Comparison of ENCODE assay signal across 20 cellular contexts in genomic region chr12:103353913-103354312, GRCh38.
A peak's percentile ranks its signal among the peaks of the same experiment; 100 is the strongest.
DNase-seq lines count a peak whose midpoint lies in the region; ATAC-seq and TF ChIP-seq lines count a peak whose summit lies in the region.
"Had no signal": no experiment of that assay in that cellular context is flagged by ENCODE, and none has a peak within 500 bp of the region (broad histone marks: within the 10 kb centered on the region; RNA-seq: fewer than 3 reads in every experiment).

No MANE protein-coding gene starts in this region.

- peaks cover 9% of the 10 kb centered on the region for H3K4me1 Mint-ChIP-seq in activated CD8-positive, alpha-beta memory T cell treated with anti-CD3 and anti-CD28 coated beads, Interleukin-2, amount 10 ng/mL, durations not matched to agents 7 days and 5 days
- H3K4me1 Mint-ChIP-seq in stimulated activated naive CD8-positive, alpha-beta T cell treated with anti-CD3 and anti-CD28 coated beads, Interleukin-15, amount 100 ng/mL, for 72 hours: peaks cover 13% of the 10 kb centered on the region
- H3K4me1 Mint-ChIP-seq: CD14-positive monocyte had no signal

- H3K9me3 ChIP-seq in lower lobe of right lung: no peaks in the 10 kb centered on the region
- H3K9me3 ChIP-seq: BLaER1 treated with 17β-estradiol and CSF1 and Interleukin-3, amounts not matched to agents 10 nM and 100 nM had no signal

- no peak overlapping the region for H3K27ac Mint-ChIP-seq in activated CD8-positive, alpha-beta memory T cell treated with anti-CD3 and anti-CD28 coated beads, Interleukin-2, amount 10 ng/mL, durations not matched to agents 7 days and 5 days
- no peak overlapping the region for H3K27ac Mint-ChIP-seq in stimulated activated naive CD8-positive, alpha-beta T cell treated with anti-CD3 and anti-CD28 coated beads, Interleukin-15, amount 100 ng/mL, for 72 hours
- H3K27ac Mint-ChIP-seq: B cell; CD14-positive monocyte; CD4-positive, alpha-beta T cell; CD8-positive, alpha-beta memory T cell; H9 had no signal

- H3K9me3 Mint-ChIP-seq in activated CD8-positive, alpha-beta memory T cell treated with anti-CD3 and anti-CD28 coated beads, Interleukin-2, amount 10 ng/mL, durations not matched to agents 7 days and 5 days (ENCODE audit: low read depth): no peaks in the 10 kb centered on the region
- peaks cover 0 to 5% of the 10 kb centered on the region in 2 donors for H3K9me3 Mint-ChIP-seq in stimulated activated naive CD8-positive, alpha-beta T cell treated with anti-CD3 and anti-CD28 coated beads, Interleukin-15, amount 100 ng/mL, for 72 hours
- H3K9me3 Mint-ChIP-seq: H9 had no signal

- no peaks in the 10 kb centered on the region for H3K36me3 ChIP-seq in lower lobe of right lung
- H3K36me3 ChIP-seq: BLaER1 treated with 17β-estradiol and CSF1 and Interleukin-3, amounts not matched to agents 10 nM and 100 nM had no signal

- CTCF ChIA-PET in activated CD8-positive, alpha-beta memory T cell treated with anti-CD3 and anti-CD28 coated beads, Interleukin-2, amount 10 ng/mL, durations not matched to agents 7 days and 5 days (lab: Charles Lee): no interaction called here

- intact Hi-C loops in lower lobe of right lung (cut with DNase I): no loop called here

- no peaks in the 10 kb centered on the region for H3K27me3 ChIP-seq in lower lobe of right lung (ENCODE audit: low read depth)
- H3K27me3 ChIP-seq: BLaER1 treated with 17β-estradiol and CSF1 and Interleukin-3, amounts not matched to agents 10 nM and 100 nM had no signal

- H3K4me3 Mint-ChIP-seq in activated CD8-positive, alpha-beta memory T cell treated with anti-CD3 and anti-CD28 coated beads, Interleukin-2, amount 10 ng/mL, durations not matched to agents 7 days and 5 days: no peak overlapping the region
- H3K4me3 Mint-ChIP-seq in stimulated activated naive CD8-positive, alpha-beta T cell treated with anti-CD3 and anti-CD28 coated beads, Interleukin-15, amount 100 ng/mL, for 72 hours: no peak overlapping the region
- H3K4me3 Mint-ChIP-seq: B cell; CD14-positive monocyte; CD4-positive, alpha-beta T cell; CD8-positive, alpha-beta memory T cell; H9 had no signal

- H3K27me3 Mint-ChIP-seq in activated CD8-positive, alpha-beta memory T cell treated with anti-CD3 and anti-CD28 coated beads, Interleukin-2, amount 10 ng/mL, durations not matched to agents 7 days and 5 days: no peaks in the 10 kb centered on the region
- H3K27me3 Mint-ChIP-seq in stimulated activated naive CD8-positive, alpha-beta T cell treated with anti-CD3 and anti-CD28 coated beads, Interleukin-15, amount 100 ng/mL, for 72 hours: no peaks in the 10 kb centered on the region
- H3K27me3 Mint-ChIP-seq: B cell; CD4-positive, alpha-beta T cell had no signal

- DNase-seq in activated CD8-positive, alpha-beta memory T cell treated with anti-CD3 and anti-CD28 coated beads, Interleukin-2, amount 10 ng/mL, durations not matched to agents 7 days and 5 days: no peak
- DNase-seq in activated CD8-positive, alpha-beta memory T cell treated with anti-CD3 and anti-CD28 coated beads, Interleukin-2, amount 50 U/mL, for 4 hours: no peak
- no peak for DNase-seq in stimulated activated naive CD8-positive, alpha-beta T cell treated with anti-CD3 and anti-CD28 coated beads, Interleukin-15, amount 100 ng/mL, for 72 hours
- no peak for DNase-seq in stimulated activated naive CD8-positive, alpha-beta T cell treated with anti-CD3 and anti-CD28 coated beads, Interleukin-15, Interleukin-2, amounts not matched to agents 100 U/mL and 50 U/mL, for 24 hours
- DNase-seq in left kidney (ENCODE audit: low read depth, low spot score): peak; percentile 15
- DNase-seq in lower lobe of right lung: no peak
- no peak for DNase-seq in NCI-H1930 (lab: John Stamatoyannopoulos, UW)
- DNase-seq: CD4-positive, alpha-beta T cell; CD8-positive, alpha-beta memory T cell; DMS 273 treated with DMSO at 0.1 percent for 48 hours; DMS79; EL; GDM1; GM23248; H9 had no signal

- no peak for TF ChIP-seq CTCF in lower lobe of right lung (IDR thresholded peaks at IDR 0.05)

- peak; percentile 47 for ATAC-seq in activated CD8-positive, alpha-beta memory T cell treated with anti-CD3 and anti-CD28 coated beads, Interleukin-2, amount 10 ng/mL, durations not matched to agents 7 days and 5 days
- ATAC-seq in stimulated activated naive CD8-positive, alpha-beta T cell treated with anti-CD3 and anti-CD28 coated beads, Interleukin-15, amount 100 ng/mL, for 72 hours: peak; percentile 80
- no peak for ATAC-seq in stimulated activated naive CD8-positive, alpha-beta T cell treated with anti-CD3 and anti-CD28 coated beads, Interleukin-15, Interleukin-2, amounts not matched to agents 100 U/mL and 50 U/mL, for 24 hours
- ATAC-seq in lower lobe of right lung: no peak
- ATAC-seq: HCT116 had no signal

- H3K36me3 Mint-ChIP-seq in activated CD8-positive, alpha-beta memory T cell treated with anti-CD3 and anti-CD28 coated beads, Interleukin-2, amount 10 ng/mL, durations not matched to agents 7 days and 5 days: no peaks in the 10 kb centered on the region
- H3K36me3 Mint-ChIP-seq: CD14-positive monocyte had no signal

- H3K4me1 ChIP-seq in lower lobe of right lung: no peaks in the 10 kb centered on the region
- H3K4me1 ChIP-seq: BLaER1 treated with 17β-estradiol and CSF1 and Interleukin-3, amounts not matched to agents 10 nM and 100 nM had no signal

- no peak overlapping the region for H3K4me3 ChIP-seq in lower lobe of right lung
- H3K4me3 ChIP-seq: BLaER1 treated with 17β-estradiol and CSF1 and Interleukin-3, amounts not matched to agents 10 nM and 100 nM; GM23248 had no signal

- H3K27ac ChIP-seq in lower lobe of right lung: no peak overlapping the region
- H3K27ac ChIP-seq: 22Rv1; BLaER1 treated with 17β-estradiol and CSF1 and Interleukin-3, amounts not matched to agents 10 nM and 100 nM; GM23248 had no signal

Comparison
In these comparisons a context has a peak if more than half of its experiments do, and no peak if none do; other contexts are left out.
1. ATAC-seq: peak in activated CD8-positive, alpha-beta memory T cell treated with anti-CD3 and anti-CD28 coated beads, Interleukin-2, amount 10 ng/mL, durations not matched to agents 7 days and 5 days (single experiment) and stimulated activated naive CD8-positive, alpha-beta T cell treated with anti-CD3 and anti-CD28 coated beads, Interleukin-15, amount 100 ng/mL, for 72 hours (single experiment); none in stimulated activated naive CD8-positive, alpha-beta T cell treated with anti-CD3 and anti-CD28 coated beads, Interleukin-15, Interleukin-2, amounts not matched to agents 100 U/mL and 50 U/mL, for 24 hours (single experiment) and lower lobe of right lung (0 of 2).